8 cellular contexts compared by ENCODE assay signal in the genomic region with DNA sequence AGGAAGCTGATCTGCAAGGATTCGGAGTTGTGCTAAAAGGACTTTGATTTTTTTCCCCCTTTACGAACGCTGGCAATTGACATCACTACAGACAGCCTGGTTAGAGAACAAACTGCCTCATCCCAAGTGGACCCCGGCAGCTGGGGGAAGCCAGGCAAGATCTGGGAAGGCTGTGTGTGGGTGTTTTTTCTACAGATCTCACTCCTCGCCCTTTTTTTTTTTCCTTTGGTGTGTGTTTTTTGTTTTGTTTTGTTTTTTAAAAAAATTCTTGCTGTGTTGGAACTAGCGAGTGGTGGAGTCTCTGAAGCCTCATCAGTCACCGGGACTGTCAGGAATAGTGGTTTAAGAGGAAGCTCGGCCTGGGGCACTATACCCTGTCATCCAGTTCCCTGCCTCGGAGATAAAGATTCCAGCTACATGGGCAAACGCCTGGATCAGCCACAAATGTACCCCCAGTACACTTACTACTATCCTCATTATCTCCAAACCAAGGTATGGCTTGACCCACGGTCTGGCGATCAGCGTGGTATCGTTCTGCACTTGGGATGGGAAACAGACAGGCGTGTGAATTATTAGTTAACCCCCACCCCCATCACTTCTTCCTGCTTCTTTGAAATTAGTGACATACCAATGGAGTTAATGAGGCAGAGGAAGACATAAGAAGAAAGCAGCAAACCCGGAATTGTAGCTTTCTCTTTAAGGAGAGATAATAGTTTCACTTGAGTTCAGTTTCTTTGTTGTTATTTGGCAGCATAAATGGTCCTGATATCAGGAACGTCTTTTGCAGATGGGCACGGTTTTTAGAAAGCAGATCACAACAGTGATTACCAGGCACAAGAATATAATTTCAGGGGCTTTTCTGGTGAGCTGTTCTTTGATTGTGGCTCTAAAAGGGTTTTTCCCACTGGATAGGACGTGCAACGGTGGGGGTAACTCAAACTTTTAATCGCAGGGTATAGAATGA. TPM values are rescaled to one million over a fixed set of nuclear protein-coding genes. Genes with fewer than 3 reads are reported as not detected.
A peak's percentile ranks its signal among the peaks of the same experiment; 100 is the strongest.
DNase-seq lines count a peak whose midpoint lies in the region; ATAC-seq and TF ChIP-seq lines count a peak whose summit lies in the region.

No MANE protein-coding gene starts in this region.

- peaks cover 0 to 40% (median 25%) of the 10 kb centered on the region in 9 donors for H3K4me1 ChIP-seq in heart right ventricle

- peak overlapping the region; percentile 77 to 96 (median 92) for H3K27ac ChIP-seq in heart right ventricle

- H3K36me3 Mint-ChIP-seq in activated CD8-positive, alpha-beta T cell treated with anti-CD3 and anti-CD28 coated beads for 36 hours (ENCODE audit: low read depth): no peaks in the 10 kb centered on the region

- intact Hi-C loops in activated CD8-positive, alpha-beta T cell treated with anti-CD3 and anti-CD28 coated beads for 36 hours (cut with micrococcal nuclease): no loop called here
- intact Hi-C loops in heart right ventricle (cut with DNase I): loop anchor here (1.0 to 10.0 kb wide), 25 partner anchors 41 to 483 kb away; no protein-coding TSS in a partner anchor

- H3K9me3 Mint-ChIP-seq in activated CD8-positive, alpha-beta T cell treated with anti-CD3 and anti-CD28 coated beads for 36 hours: no peaks in the 10 kb centered on the region

- POLR2A ChIA-PET in activated CD8-positive, alpha-beta T cell treated with anti-CD3 and anti-CD28 coated beads for 36 hours (lab: Charles Lee): no interaction called here

- TF ChIP-seq CTCF in AG09309 (IDR thresholded peaks at IDR 0.05; ENCODE audit: control insufficient read depth, insufficient read depth, low read depth, low read length, missing control alignments): no peak
- no peak for TF ChIP-seq CTCF in activated CD8-positive, alpha-beta T cell treated with anti-CD3 and anti-CD28 coated beads for 36 hours (IDR thresholded peaks at IDR 0.05)
- no peak for TF ChIP-seq CTCF in heart right ventricle (IDR thresholded peaks at IDR 0.05)

- DNase-seq in AG09309 (ENCODE audit: low read depth) (no peak), heart right ventricle (peak; percentile 10 to 38), retina (peak; percentile 70), NCI-H1694 treated with DMSO at 0.1 percent for 48 hours (lab: John Stamatoyannopoulos, UW) (no peak)
- DNase-seq in activated CD8-positive, alpha-beta T cell treated with anti-CD3 and anti-CD28 coated beads for 36 hours: peak; percentile 33
- DNase-seq in effector CD4-positive, alpha-beta T cell: no peak

- peaks cover 35% of the 10 kb centered on the region for H3K4me1 Mint-ChIP-seq in activated CD8-positive, alpha-beta T cell treated with anti-CD3 and anti-CD28 coated beads for 36 hours (ENCODE audit: low read depth)

- H3K4me3 ChIP-seq in AG09309 (ENCODE audit: control insufficient read depth, low read depth, low read length): peak overlapping the region; percentile 57
- H3K4me3 ChIP-seq in heart right ventricle: peak overlapping the region; percentile 54 to 79 (median 68)

- peak overlapping the region; percentile 77 for H3K4me3 Mint-ChIP-seq in activated CD8-positive, alpha-beta T cell treated with anti-CD3 and anti-CD28 coated beads for 36 hours

- H3K27me3 Mint-ChIP-seq in activated CD8-positive, alpha-beta T cell treated with anti-CD3 and anti-CD28 coated beads for 36 hours: peaks cover 21% of the 10 kb centered on the region

- no peaks in the 10 kb centered on the region for H3K36me3 ChIP-seq in heart right ventricle

- ATAC-seq in GM18873 (IDR thresholded peaks at IDR 0.05; ENCODE audit: low FRiP score, unreplicated experiment) (peak; percentile 64), HG03175 (IDR thresholded peaks at IDR 0.05; ENCODE audit: unreplicated experiment) (peak; percentile 57), heart right ventricle (peak; percentile 25 to 61 (median 49))
- ATAC-seq in activated CD8-positive, alpha-beta T cell treated with anti-CD3 and anti-CD28 coated beads for 36 hours: peak; percentile 77

- H3K27ac Mint-ChIP-seq in activated CD8-positive, alpha-beta T cell treated with anti-CD3 and anti-CD28 coated beads for 36 hours: peak overlapping the region; percentile 79

- H3K27me3 ChIP-seq in heart right ventricle: no peaks in the 10 kb centered on the region

- CTCF ChIA-PET in activated CD8-positive, alpha-beta T cell treated with anti-CD3 and anti-CD28 coated beads for 36 hours (lab: Charles Lee): no interaction called here

- H3K9me3 ChIP-seq in heart right ventricle: no peaks in the 10 kb centered on the region

- WGBS in heart right ventricle, 2 donors: 1% methylated on average over 21 of the region's 21 CpGs

RNA-seq across cellular contexts. Expression of gene RBMS3, which starts 0.7 kb away (rescaled TPM):
- total RNA-seq in activated CD8-positive, alpha-beta T cell treated with anti-CD3 and anti-CD28 coated beads for 36 hours: 1 to 10 TPM; 2.3 to 2.8 TPM
- 10 to 100 TPM; 22.0 to 41.1 (median 28.6) TPM for total RNA-seq in heart right ventricle
- polyA plus RNA-seq in heart right ventricle: 1 to 10 TPM; 3.2 to 8.1 TPM

Comparison
In these comparisons a context has a peak if more than half of its experiments do, and no peak if none do; other contexts are left out.
1. DNase-seq: peak in activated CD8-positive, alpha-beta T cell treated with anti-CD3 and anti-CD28 coated beads for 36 hours (single experiment), heart right ventricle (2 of 2) and retina (single experiment); none in AG09309 (single experiment), effector CD4-positive, alpha-beta T cell (single experiment) and NCI-H1694 treated with DMSO at 0.1 percent for 48 hours (single experiment).
2. RNA of gene RBMS3, which starts 0.7 kb away (total RNA-seq): 22.0 to 41.1 TPM in heart right ventricle; 2.3 to 2.8 TPM in activated CD8-positive, alpha-beta T cell treated with anti-CD3 and anti-CD28 coated beads for 36 hours; every median in the first group is over 4 times any median in the second.
3. Peak in every context shown above with its lines, with median percentiles within 50 percentile points of each other: ATAC-seq.